ENCODE assay signal across 23 cellular contexts in genomic region chr10:43938810-43939209, GRCh38.
DNase-seq lines count a peak whose midpoint lies in the region; ATAC-seq and TF ChIP-seq lines count a peak whose summit lies in the region.
"Had no signal": no experiment of that assay in that cellular context is flagged by ENCODE, and none has a peak within 500 bp of the region (broad histone marks: within the 10 kb centered on the region; RNA-seq: fewer than 3 reads in every experiment).

No MANE protein-coding gene starts in this region.

- H3K9me3 Mint-ChIP-seq in activated CD8-positive, alpha-beta T cell treated with anti-CD3 and anti-CD28 coated beads, Interleukin-2, amount 10 ng/mL, durations not matched to agents 7 days and 5 days (ENCODE audit: insufficient read depth): no peaks in the 10 kb centered on the region
- no peaks in the 10 kb centered on the region for H3K9me3 Mint-ChIP-seq in activated CD8-positive, alpha-beta T cell treated with anti-CD3 and anti-CD28 coated beads for 36 hours
- H3K9me3 Mint-ChIP-seq in activated T-helper 2 cell treated with anti-CD3 and anti-CD28 coated beads, Interferon-gamma antibody, Interleukin-2, Interleukin-4, amounts not matched to agents 10 μg/mL and 5 μg/mL and 100 μg/mL, durations not matched to agents 14 hours and 24 hours and 36 hours: no peaks in the 10 kb centered on the region
- H3K9me3 Mint-ChIP-seq: CD4-positive, CD25-positive, alpha-beta regulatory T cell; HFFc6 had no signal

- H3K9me3 ChIP-seq in lung (ENCODE audit: control insufficient read depth in 2 of 2, insufficient read depth in 1 of 2, low read length in 1 of 2) (peaks cover 0 to 1% of the 10 kb centered on the region in 2 donors), vagina (no peaks in the 10 kb centered on the region)
- H3K9me3 ChIP-seq: HAP-1, Peyer's patch had no signal

- peak; percentile 13 for DNase-seq in activated CD8-positive, alpha-beta T cell treated with anti-CD3 and anti-CD28 coated beads, Interleukin-2, amount 10 ng/mL, durations not matched to agents 7 days and 5 days
- no peak for DNase-seq in activated CD8-positive, alpha-beta T cell treated with anti-CD3 and anti-CD28 coated beads for 36 hours
- peak; percentile 1 for DNase-seq in activated T-helper 2 cell treated with anti-CD3 and anti-CD28 coated beads, Interferon-gamma antibody, Interleukin-2, Interleukin-4, amounts not matched to agents 10 μg/mL and 5 μg/mL and 100 μg/mL, durations not matched to agents 14 hours and 24 hours and 36 hours (ENCODE audit: low spot score)
- DNase-seq in lung (ENCODE audit: low spot score): peak; percentile 20
- DNase-seq in vagina (ENCODE audit: extremely low spot score in 2 of 2): peak; percentile 44 to 52
- DNase-seq in effector CD8-positive, alpha-beta T cell (lab: John Stamatoyannopoulos, UW): no peak
- no peak for DNase-seq in brain microvascular endothelial cell
- DNase-seq: CD4-positive, CD25-positive, alpha-beta regulatory T cell; GOT3; HFFc6; NCI-H1092; NCI-H1417 treated with DMSO at 0.1 percent for 48 hours; NCI-H187; NCI-H2081 treated with DMSO at 0.1 percent for 48 hours; NCI-H2171; NCI-H226; NCI-H510A; NCI-H69; Peyer's patch; SHP77 treated with DMSO at 0.1 percent for 48 hours had no signal

- H3K36me3 Mint-ChIP-seq in activated CD8-positive, alpha-beta T cell treated with anti-CD3 and anti-CD28 coated beads, Interleukin-2, amount 10 ng/mL, durations not matched to agents 7 days and 5 days (ENCODE audit: low read depth): no peaks in the 10 kb centered on the region
- H3K36me3 Mint-ChIP-seq in activated CD8-positive, alpha-beta T cell treated with anti-CD3 and anti-CD28 coated beads for 36 hours (ENCODE audit: low read depth): no peaks in the 10 kb centered on the region
- no peaks in the 10 kb centered on the region for H3K36me3 Mint-ChIP-seq in activated T-helper 2 cell treated with anti-CD3 and anti-CD28 coated beads, Interferon-gamma antibody, Interleukin-2, Interleukin-4, amounts not matched to agents 10 μg/mL and 5 μg/mL and 100 μg/mL, durations not matched to agents 14 hours and 24 hours and 36 hours (ENCODE audit: low read depth)
- H3K36me3 Mint-ChIP-seq: CD4-positive, CD25-positive, alpha-beta regulatory T cell had no signal

- TF ChIP-seq POLR2A in vagina (IDR thresholded peaks at IDR 0.05): no peak

- POLR2A ChIA-PET in activated CD8-positive, alpha-beta T cell treated with anti-CD3 and anti-CD28 coated beads, Interleukin-2, amount 10 ng/mL, durations not matched to agents 7 days and 5 days (lab: Charles Lee): no interaction called here
- POLR2A ChIA-PET in activated CD8-positive, alpha-beta T cell treated with anti-CD3 and anti-CD28 coated beads for 36 hours (lab: Charles Lee): no interaction called here

- H3K4me1 ChIP-seq in lung (ENCODE audit: control insufficient read depth in 2 of 2, insufficient read depth in 2 of 2, low read length in 2 of 2): peaks cover 3 to 9% of the 10 kb centered on the region in 2 donors
- peaks cover 33% of the 10 kb centered on the region for H3K4me1 ChIP-seq in vagina
- H3K4me1 ChIP-seq: HAP-1, Peyer's patch had no signal

- H3K27me3 ChIP-seq in lung (ENCODE audit: control insufficient read depth, insufficient read depth): no peaks in the 10 kb centered on the region
- H3K27me3 ChIP-seq in vagina: no peaks in the 10 kb centered on the region
- no peaks in the 10 kb centered on the region for H3K27me3 ChIP-seq in brain microvascular endothelial cell (replicated peaks)
- H3K27me3 ChIP-seq: Peyer's patch had no signal

- ATAC-seq in activated CD8-positive, alpha-beta T cell treated with anti-CD3 and anti-CD28 coated beads, Interleukin-2, amount 10 ng/mL, durations not matched to agents 7 days and 5 days: no peak
- ATAC-seq in activated CD8-positive, alpha-beta T cell treated with anti-CD3 and anti-CD28 coated beads for 36 hours: no peak
- no peak for ATAC-seq in lung (ENCODE audit: insufficient read depth, low FRiP score)
- ATAC-seq in HG02623 (IDR thresholded peaks at IDR 0.05; ENCODE audit: unreplicated experiment): no peak

- H3K4me1 Mint-ChIP-seq in activated CD8-positive, alpha-beta T cell treated with anti-CD3 and anti-CD28 coated beads, Interleukin-2, amount 10 ng/mL, durations not matched to agents 7 days and 5 days (ENCODE audit: low read depth): peaks cover 13% of the 10 kb centered on the region
- peaks cover 23% of the 10 kb centered on the region for H3K4me1 Mint-ChIP-seq in activated CD8-positive, alpha-beta T cell treated with anti-CD3 and anti-CD28 coated beads for 36 hours (ENCODE audit: low read depth)
- H3K4me1 Mint-ChIP-seq in activated T-helper 2 cell treated with anti-CD3 and anti-CD28 coated beads, Interferon-gamma antibody, Interleukin-2, Interleukin-4, amounts not matched to agents 10 μg/mL and 5 μg/mL and 100 μg/mL, durations not matched to agents 14 hours and 24 hours and 36 hours (ENCODE audit: low read depth): peaks cover 4% of the 10 kb centered on the region

- H3K27me3 Mint-ChIP-seq in activated CD8-positive, alpha-beta T cell treated with anti-CD3 and anti-CD28 coated beads, Interleukin-2, amount 10 ng/mL, durations not matched to agents 7 days and 5 days (ENCODE audit: low read depth): peaks cover 5% of the 10 kb centered on the region
- peaks cover 2% of the 10 kb centered on the region for H3K27me3 Mint-ChIP-seq in activated CD8-positive, alpha-beta T cell treated with anti-CD3 and anti-CD28 coated beads for 36 hours
- H3K27me3 Mint-ChIP-seq in activated T-helper 2 cell treated with anti-CD3 and anti-CD28 coated beads, Interferon-gamma antibody, Interleukin-2, Interleukin-4, amounts not matched to agents 10 μg/mL and 5 μg/mL and 100 μg/mL, durations not matched to agents 14 hours and 24 hours and 36 hours (ENCODE audit: low read depth): peaks cover 11% of the 10 kb centered on the region

- in situ Hi-C loops in brain microvascular endothelial cell (cut with HindIII; ENCODE audit: low pct_ligation_motif_present, low sequenced_read_pairs): no loop called here

- H3K4me3 ChIP-seq in lung (no peak overlapping the region), vagina (no peak overlapping the region), brain microvascular endothelial cell (ENCODE audit: low read depth, low read length) (no peak overlapping the region)
- H3K4me3 ChIP-seq: HAP-1, Peyer's patch had no signal

- no peak for TF ChIP-seq CTCF in activated CD8-positive, alpha-beta T cell treated with anti-CD3 and anti-CD28 coated beads for 36 hours (IDR thresholded peaks at IDR 0.05)
- TF ChIP-seq CTCF in lung (IDR thresholded peaks at IDR 0.05; ENCODE audit: control extremely low read depth, extremely low read depth) (no peak), vagina (IDR thresholded peaks at IDR 0.05) (no peak), brain microvascular endothelial cell (IDR thresholded peaks at IDR 0.05; ENCODE audit: low read depth, low read length, missing control alignments) (no peak)

- WGBS in lung, 2 donors: 80 to 83% methylated on average over 8 of the region's 8 CpGs

- H3K4me3 Mint-ChIP-seq in activated CD8-positive, alpha-beta T cell treated with anti-CD3 and anti-CD28 coated beads, Interleukin-2, amount 10 ng/mL, durations not matched to agents 7 days and 5 days: no peak overlapping the region
- no peak overlapping the region for H3K4me3 Mint-ChIP-seq in activated CD8-positive, alpha-beta T cell treated with anti-CD3 and anti-CD28 coated beads for 36 hours
- H3K4me3 Mint-ChIP-seq in activated T-helper 2 cell treated with anti-CD3 and anti-CD28 coated beads, Interferon-gamma antibody, Interleukin-2, Interleukin-4, amounts not matched to agents 10 μg/mL and 5 μg/mL and 100 μg/mL, durations not matched to agents 14 hours and 24 hours and 36 hours (ENCODE audit: low read depth): no peak overlapping the region
- H3K4me3 Mint-ChIP-seq: CD4-positive, CD25-positive, alpha-beta regulatory T cell had no signal

- CTCF ChIA-PET in activated CD8-positive, alpha-beta T cell treated with anti-CD3 and anti-CD28 coated beads, Interleukin-2, amount 10 ng/mL, durations not matched to agents 7 days and 5 days (lab: Charles Lee): no interaction called here
- CTCF ChIA-PET in activated CD8-positive, alpha-beta T cell treated with anti-CD3 and anti-CD28 coated beads for 36 hours (lab: Charles Lee): no interaction called here

- intact Hi-C loops in activated CD8-positive, alpha-beta T cell treated with anti-CD3 and anti-CD28 coated beads for 36 hours (cut with micrococcal nuclease): no loop called here
- intact Hi-C loops in activated T-helper 2 cell treated with anti-CD3 and anti-CD28 coated beads, Interferon-gamma antibody, Interleukin-2, Interleukin-4, amounts not matched to agents 10 μg/mL and 5 μg/mL and 100 μg/mL, durations not matched to agents 14 hours and 24 hours and 36 hours (cut with micrococcal nuclease): no loop called here
- intact Hi-C loops in vagina (cut with DNase I): no loop called here

- H3K27ac Mint-ChIP-seq in activated CD8-positive, alpha-beta T cell treated with anti-CD3 and anti-CD28 coated beads, Interleukin-2, amount 10 ng/mL, durations not matched to agents 7 days and 5 days: no peak overlapping the region
- no peak overlapping the region for H3K27ac Mint-ChIP-seq in activated CD8-positive, alpha-beta T cell treated with anti-CD3 and anti-CD28 coated beads for 36 hours
- H3K27ac Mint-ChIP-seq in activated T-helper 2 cell treated with anti-CD3 and anti-CD28 coated beads, Interferon-gamma antibody, Interleukin-2, Interleukin-4, amounts not matched to agents 10 μg/mL and 5 μg/mL and 100 μg/mL, durations not matched to agents 14 hours and 24 hours and 36 hours: no peak overlapping the region
- H3K27ac Mint-ChIP-seq: CD4-positive, CD25-positive, alpha-beta regulatory T cell; HFFc6 had no signal

- H3K27ac ChIP-seq in lung (ENCODE audit: low read depth in 1 of 2, low read length in 1 of 2) (no peak overlapping the region), vagina (no peak overlapping the region), brain microvascular endothelial cell (no peak overlapping the region)
- H3K27ac ChIP-seq: 22Rv1, Peyer's patch had no signal

- H3K36me3 ChIP-seq in lung (ENCODE audit: control insufficient read depth in 2 of 2, insufficient read depth in 2 of 2, low read length in 2 of 2) (no peaks in the 10 kb centered on the region), vagina (no peaks in the 10 kb centered on the region), brain microvascular endothelial cell (replicated peaks) (no peaks in the 10 kb centered on the region)
- H3K36me3 ChIP-seq: HAP-1, Peyer's patch had no signal

Comparison
In these comparisons a context has a peak if more than half of its experiments do, and no peak if none do; other contexts are left out.
1. DNase-seq: peak in activated CD8-positive, alpha-beta T cell treated with anti-CD3 and anti-CD28 coated beads, Interleukin-2, amount 10 ng/mL, durations not matched to agents 7 days and 5 days (single experiment), activated T-helper 2 cell treated with anti-CD3 and anti-CD28 coated beads, Interferon-gamma antibody, Interleukin-2, Interleukin-4, amounts not matched to agents 10 μg/mL and 5 μg/mL and 100 μg/mL, durations not matched to agents 14 hours and 24 hours and 36 hours (single experiment), lung (single experiment) and vagina (2 of 2); none in activated CD8-positive, alpha-beta T cell treated with anti-CD3 and anti-CD28 coated beads for 36 hours (single experiment), effector CD8-positive, alpha-beta T cell (single experiment) and brain microvascular endothelial cell (single experiment).